1 cellular context compared by ENCODE assay signal in the genomic region with DNA sequence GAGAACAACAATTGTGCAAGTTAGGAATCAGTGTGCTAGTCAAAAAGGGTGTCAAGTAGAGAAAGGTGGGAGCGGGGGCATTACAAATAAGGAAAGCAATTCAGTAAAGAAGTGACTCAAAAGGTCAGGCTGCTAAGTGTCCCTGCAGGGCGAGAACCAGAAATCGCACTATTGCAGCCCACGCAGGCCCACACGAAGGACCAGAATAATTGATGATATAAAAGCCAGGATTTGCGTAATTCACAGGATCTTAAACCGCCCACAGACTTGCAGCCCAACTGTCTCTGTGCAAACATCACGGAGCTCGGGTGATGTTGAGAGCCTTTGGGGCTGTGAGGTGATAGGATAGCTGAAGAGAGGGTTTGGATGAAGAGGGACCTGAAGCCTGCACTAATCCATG.
TF ChIP-seq lines count a peak whose summit lies in the region.

No MANE protein-coding gene starts in this region.

TF ChIP-seq in GM23338, 12 proteins besides CTCF, POLR2A, EP300 and RAD21 (continued from another document):
- TF ChIP-seq, protein P1, sequence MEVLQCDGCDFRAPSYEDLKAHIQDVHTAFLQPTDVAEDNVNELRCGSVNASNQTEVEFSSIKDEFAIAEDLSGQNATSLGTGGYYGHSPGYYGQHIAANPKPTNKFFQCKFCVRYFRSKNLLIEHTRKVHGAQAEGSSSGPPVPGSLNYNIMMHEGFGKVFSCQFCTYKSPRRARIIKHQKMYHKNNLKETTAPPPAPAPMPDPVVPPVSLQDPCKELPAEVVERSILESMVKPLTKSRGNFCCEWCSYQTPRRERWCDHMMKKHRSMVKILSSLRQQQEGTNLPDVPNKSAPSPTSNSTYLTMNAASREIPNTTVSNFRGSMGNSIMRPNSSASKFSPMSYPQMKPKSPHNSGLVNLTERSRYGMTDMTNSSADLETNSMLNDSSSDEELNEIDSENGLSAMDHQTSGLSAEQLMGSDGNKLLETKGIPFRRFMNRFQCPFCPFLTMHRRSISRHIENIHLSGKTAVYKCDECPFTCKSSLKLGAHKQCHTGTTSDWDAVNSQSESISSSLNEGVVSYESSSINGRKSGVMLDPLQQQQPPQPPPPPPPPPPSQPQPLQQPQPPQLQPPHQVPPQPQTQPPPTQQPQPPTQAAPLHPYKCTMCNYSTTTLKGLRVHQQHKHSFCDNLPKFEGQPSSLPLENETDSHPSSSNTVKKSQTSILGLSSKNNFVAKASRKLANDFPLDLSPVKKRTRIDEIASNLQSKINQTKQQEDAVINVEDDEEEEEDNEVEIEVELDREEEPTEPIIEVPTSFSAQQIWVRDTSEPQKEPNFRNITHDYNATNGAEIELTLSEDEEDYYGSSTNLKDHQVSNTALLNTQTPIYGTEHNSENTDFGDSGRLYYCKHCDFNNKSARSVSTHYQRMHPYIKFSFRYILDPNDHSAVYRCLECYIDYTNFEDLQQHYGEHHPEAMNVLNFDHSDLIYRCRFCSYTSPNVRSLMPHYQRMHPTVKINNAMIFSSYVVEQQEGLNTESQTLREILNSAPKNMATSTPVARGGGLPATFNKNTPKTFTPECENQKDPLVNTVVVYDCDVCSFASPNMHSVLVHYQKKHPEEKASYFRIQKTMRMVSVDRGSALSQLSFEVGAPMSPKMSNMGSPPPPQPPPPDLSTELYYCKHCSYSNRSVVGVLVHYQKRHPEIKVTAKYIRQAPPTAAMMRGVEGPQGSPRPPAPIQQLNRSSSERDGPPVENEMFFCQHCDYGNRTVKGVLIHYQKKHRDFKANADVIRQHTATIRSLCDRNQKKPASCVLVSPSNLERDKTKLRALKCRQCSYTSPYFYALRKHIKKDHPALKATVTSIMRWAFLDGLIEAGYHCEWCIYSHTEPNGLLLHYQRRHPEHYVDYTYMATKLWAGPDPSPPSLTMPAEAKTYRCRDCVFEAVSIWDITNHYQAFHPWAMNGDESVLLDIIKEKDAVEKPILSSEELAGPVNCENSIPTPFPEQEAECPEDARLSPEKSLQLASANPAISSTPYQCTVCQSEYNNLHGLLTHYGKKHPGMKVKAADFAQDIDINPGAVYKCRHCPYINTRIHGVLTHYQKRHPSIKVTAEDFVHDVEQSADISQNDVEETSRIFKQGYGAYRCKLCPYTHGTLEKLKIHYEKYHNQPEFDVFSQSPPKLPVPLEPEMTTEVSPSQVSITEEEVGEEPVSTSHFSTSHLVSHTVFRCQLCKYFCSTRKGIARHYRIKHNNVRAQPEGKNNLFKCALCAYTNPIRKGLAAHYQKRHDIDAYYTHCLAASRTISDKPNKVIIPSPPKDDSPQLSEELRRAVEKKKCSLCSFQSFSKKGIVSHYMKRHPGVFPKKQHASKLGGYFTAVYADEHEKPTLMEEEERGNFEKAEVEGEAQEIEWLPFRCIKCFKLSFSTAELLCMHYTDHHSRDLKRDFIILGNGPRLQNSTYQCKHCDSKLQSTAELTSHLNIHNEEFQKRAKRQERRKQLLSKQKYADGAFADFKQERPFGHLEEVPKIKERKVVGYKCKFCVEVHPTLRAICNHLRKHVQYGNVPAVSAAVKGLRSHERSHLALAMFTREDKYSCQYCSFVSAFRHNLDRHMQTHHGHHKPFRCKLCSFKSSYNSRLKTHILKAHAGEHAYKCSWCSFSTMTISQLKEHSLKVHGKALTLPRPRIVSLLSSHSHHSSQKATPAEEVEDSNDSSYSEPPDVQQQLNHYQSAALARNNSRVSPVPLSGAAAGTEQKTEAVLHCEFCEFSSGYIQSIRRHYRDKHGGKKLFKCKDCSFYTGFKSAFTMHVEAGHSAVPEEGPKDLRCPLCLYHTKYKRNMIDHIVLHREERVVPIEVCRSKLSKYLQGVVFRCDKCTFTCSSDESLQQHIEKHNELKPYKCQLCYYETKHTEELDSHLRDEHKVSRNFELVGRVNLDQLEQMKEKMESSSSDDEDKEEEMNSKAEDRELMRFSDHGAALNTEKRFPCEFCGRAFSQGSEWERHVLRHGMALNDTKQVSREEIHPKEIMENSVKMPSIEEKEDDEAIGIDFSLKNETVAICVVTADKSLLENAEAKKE (CRISPR knock-in tag; IDR thresholded peaks at IDR 0.05): no peak
- TF ChIP-seq STAT1 (IDR thresholded peaks at IDR 0.05; ENCODE audit: unreplicated experiment): no peak
- TF ChIP-seq, protein P2, sequence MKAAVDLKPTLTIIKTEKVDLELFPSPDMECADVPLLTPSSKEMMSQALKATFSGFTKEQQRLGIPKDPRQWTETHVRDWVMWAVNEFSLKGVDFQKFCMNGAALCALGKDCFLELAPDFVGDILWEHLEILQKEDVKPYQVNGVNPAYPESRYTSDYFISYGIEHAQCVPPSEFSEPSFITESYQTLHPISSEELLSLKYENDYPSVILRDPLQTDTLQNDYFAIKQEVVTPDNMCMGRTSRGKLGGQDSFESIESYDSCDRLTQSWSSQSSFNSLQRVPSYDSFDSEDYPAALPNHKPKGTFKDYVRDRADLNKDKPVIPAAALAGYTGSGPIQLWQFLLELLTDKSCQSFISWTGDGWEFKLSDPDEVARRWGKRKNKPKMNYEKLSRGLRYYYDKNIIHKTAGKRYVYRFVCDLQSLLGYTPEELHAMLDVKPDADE (IDR thresholded peaks at IDR 0.05): no peak
- TF ChIP-seq CREB1 (CRISPR knock-in tag; IDR thresholded peaks at IDR 0.05; ENCODE audit: low read depth): no peak
